In genomic region chr7:19333706-19334105, GRCh38 we compare ENCODE assay signal across 23 cellular contexts.
"Had no signal": no experiment of that assay in that cellular context is flagged by ENCODE, and none has a peak within 500 bp of the region (broad histone marks: within the 10 kb centered on the region; RNA-seq: fewer than 3 reads in every experiment).

No MANE protein-coding gene starts in this region.

- DNase-seq: activated naive CD4-positive, alpha-beta T cell; activated T-cell treated with anti-CD3 and anti-CD28 coated beads, Interleukin-2, amount 50 U/mL, for 24 hours; adrenal gland; brain microvascular endothelial cell; central memory CD4-positive, alpha-beta T cell; dermis blood vessel endothelial cell; effector CD8-positive, alpha-beta T cell; erythroblast; foreskin fibroblast; glutamatergic neuron; islet precursor cell; left colon; mesenchymal stem cell; mucosa of descending colon; naive B cell; right cardiac atrium; stimulated activated CD4-positive, alpha-beta T cell treated with anti-CD3 and anti-CD28 coated beads, Interleukin-12 subunit alpha, Interleukin-12 subunit beta, amount 100 ng/mL, for 4 hours; stimulated activated CD4-positive, alpha-beta T cell treated with anti-CD3 and anti-CD28 coated beads, Interleukin-4, amount 100 ng/mL, for 4 hours; T-cell; T-helper 9 cell; tibial artery had no signal

- ATAC-seq: activated T-helper 17 cell treated with anti-CD3 and anti-CD28 coated beads, Interleukin-2, amount 50 U/mL, for 72 hours; left colon; mucosa of descending colon; right cardiac atrium; T-cell; WTC11 had no signal
